ENCODE assay signal across 14 cellular contexts in genomic region chrX:136202889-136203288, GRCh38. TPM values are rescaled to one million over a fixed set of nuclear protein-coding genes. Genes with fewer than 3 reads are reported as not detected.
DNase-seq lines count a peak whose midpoint lies in the region; ATAC-seq and TF ChIP-seq lines count a peak whose summit lies in the region.
"Had no signal": no experiment of that assay in that cellular context is flagged by ENCODE, and none has a peak within 500 bp of the region (broad histone marks: within the 10 kb centered on the region; RNA-seq: fewer than 3 reads in every experiment).

No MANE protein-coding gene starts in this region.

- H3K4me2 ChIP-seq in SK-N-SH: no peak overlapping the region

- no peaks in the 10 kb centered on the region for H3K27me3 Mint-ChIP-seq in endothelial cell (ENCODE audit: unreplicated experiment)

- H3K4me1 ChIP-seq in SK-N-SH (ENCODE audit: control insufficient read depth in 1 of 2, insufficient read depth in 2 of 2, low read depth in 1 of 2, low read length in 1 of 2): no peaks in the 10 kb centered on the region; a peak in 1 of 4 replicates
- H3K4me1 ChIP-seq in suprapubic skin: peaks cover 5% of the 10 kb centered on the region

- H2AFZ ChIP-seq in SK-N-SH (ENCODE audit: low read depth): no peak overlapping the region

- no peak overlapping the region for H3K27ac Mint-ChIP-seq in endothelial cell (ENCODE audit: unreplicated experiment)

- H4K20me1 ChIP-seq in SK-N-SH (ENCODE audit: insufficient read depth): no peaks in the 10 kb centered on the region

- H3K9me3 ChIP-seq in SK-N-SH (no peaks in the 10 kb centered on the region), suprapubic skin (no peaks in the 10 kb centered on the region)
- H3K9me3 ChIP-seq: adrenal gland, MG63 had no signal

- POLR2A ChIA-PET in SK-N-SH (lab: Yijun Ruan, JAX): no interaction called here

- H3K4me3 Mint-ChIP-seq in endothelial cell (ENCODE audit: unreplicated experiment): no peak overlapping the region

- no peaks in the 10 kb centered on the region for H3F3A ChIP-seq in SK-N-SH (replicated peaks; ENCODE audit: insufficient read depth)

- H3K27me3 ChIP-seq in SK-N-SH (ENCODE audit: insufficient read depth): no peaks in the 10 kb centered on the region; the same call in 1 of the 2 replicates
- no peaks in the 10 kb centered on the region for H3K27me3 ChIP-seq in suprapubic skin
- H3K27me3 ChIP-seq: MG63 had no signal

- no peaks in the 10 kb centered on the region for H3K9me2 ChIP-seq in SK-N-SH

- no peaks in the 10 kb centered on the region for H3K79me2 ChIP-seq in SK-N-SH (ENCODE audit: insufficient read depth)

- no peak for ATAC-seq in SK-N-SH treated with all-trans-retinoic acid at 6 μM for 48 hours
- ATAC-seq in HG03095 (IDR thresholded peaks at IDR 0.05; ENCODE audit: unreplicated experiment): no peak

- no peak overlapping the region for H3K9ac ChIP-seq in SK-N-SH

- no peaks in the 10 kb centered on the region for H3K36me3 Mint-ChIP-seq in endothelial cell (ENCODE audit: low read depth, unreplicated experiment)

- no peak for DNase-seq in SK-N-SH
- DNase-seq in amniotic epithelial cell (ENCODE audit: low read depth): peak; percentile 78
- DNase-seq in kidney glomerular epithelial cell (lab: John Stamatoyannopoulos, UW): peak; percentile 31
- DNase-seq in suprapubic skin (ENCODE audit: low spot score in 2 of 2): no peak
- no peak for DNase-seq in MV-4-11 (lab: John Stamatoyannopoulos, UW)
- DNase-seq in endothelial cell (ENCODE audit: low spot score): no peak
- DNase-seq: adrenal gland; DMS79 treated with DMSO at 0.1 percent for 48 hours; effector CD8-positive, alpha-beta T cell; MG63; NCI-H2171; substantia nigra had no signal

- H3K36me3 ChIP-seq in SK-N-SH (replicated peaks in 1 of 2; ENCODE audit: control insufficient read depth in 1 of 2, insufficient read depth in 2 of 2, low read length in 1 of 2): peaks cover 0 to 8% of the 10 kb centered on the region in 2 experiments
- H3K36me3 ChIP-seq in suprapubic skin: peaks cover 5% of the 10 kb centered on the region
- H3K36me3 ChIP-seq: MG63 had no signal

- TF ChIP-seq CTCF in SK-N-SH (IDR thresholded peaks at IDR 0.05): no peak
- no peak for TF ChIP-seq CTCF in suprapubic skin (IDR thresholded peaks at IDR 0.05)
- no peak for TF ChIP-seq CTCF in endothelial cell (IDR thresholded peaks at IDR 0.05; ENCODE audit: unreplicated experiment)

- CTCF ChIA-PET in SK-N-SH (lab: Yijun Ruan, JAX): interaction anchor here (0.6 to 1.4 kb wide), 3 partner anchors 11 to 492 kb away, joined by 3 to 5 read pairs (median 3); no protein-coding TSS in a partner anchor

- H3K4me3 ChIP-seq in SK-N-SH (ENCODE audit: low read depth in 2 of 2, low read length in 1 of 2) (no peak overlapping the region), suprapubic skin (no peak overlapping the region)
- H3K4me3 ChIP-seq: adrenal gland, MG63 had no signal

- no peaks in the 10 kb centered on the region for H3K9me3 Mint-ChIP-seq in endothelial cell (ENCODE audit: unreplicated experiment)

- no peak for TF ChIP-seq RAD21 in SK-N-SH (IDR thresholded peaks at IDR 0.05; ENCODE audit: low read length)

- TF ChIP-seq POLR2A in suprapubic skin (IDR thresholded peaks at IDR 0.05): no peak

- no peak for TF ChIP-seq EP300 in SK-N-SH (IDR thresholded peaks at IDR 0.05; ENCODE audit: borderline replicate concordance in 1 of 2, low read depth in 1 of 2, low read length in 1 of 2)
- no peak for TF ChIP-seq EP300 in suprapubic skin (IDR thresholded peaks at IDR 0.05)

- WGBS in SK-N-SH (ENCODE audit: low lambda C conversion rate): 45% methylated on average over 5 of the region's 5 CpGs
- WGBS in suprapubic skin: 62% methylated on average over 5 of the region's 5 CpGs

- no peaks in the 10 kb centered on the region for H3K4me1 Mint-ChIP-seq in endothelial cell (ENCODE audit: unreplicated experiment)

- no peak overlapping the region for H3K27ac ChIP-seq in SK-N-SH (ENCODE audit: low read depth in 2 of 2, low read length in 1 of 2)
- peak overlapping the region; percentile 45 for H3K27ac ChIP-seq in suprapubic skin

TF ChIP-seq in SK-N-SH treated with all-trans-retinoic acid at 6 μM for 48 hours, 23 proteins besides CTCF, POLR2A, EP300 and RAD21:
- TF ChIP-seq ESRRG (CRISPR knock-in tag; IDR thresholded peaks at IDR 0.05) (no peak), TCF4 (CRISPR knock-in tag; IDR thresholded peaks at IDR 0.05; ENCODE audit: borderline replicate concordance) (no peak), ZC3H10 (CRISPR knock-in tag; IDR thresholded peaks at IDR 0.05) (no peak), ISL1 (CRISPR knock-in tag; IDR thresholded peaks at IDR 0.05) (peak; percentile 76), OSR1 (CRISPR knock-in tag; IDR thresholded peaks at IDR 0.05) (no peak)

TF ChIP-seq in SK-N-SH, 30 proteins besides CTCF, POLR2A, EP300 and RAD21:
- TF ChIP-seq GATA2 (CRISPR knock-in tag; IDR thresholded peaks at IDR 0.05): no peak
- TF ChIP-seq MEF2A (IDR thresholded peaks at IDR 0.05; ENCODE audit: borderline replicate concordance, low read depth): no peak
- no peak for TF ChIP-seq SIN3A (IDR thresholded peaks at IDR 0.05; ENCODE audit: borderline replicate concordance, low read depth, low read length)
- TF ChIP-seq TAF1 (IDR thresholded peaks at IDR 0.05; ENCODE audit: borderline replicate concordance, low read depth, low read length): no peak

RNA-seq across cellular contexts. Expression of gene MAP7D3, which starts 48.3 kb away (rescaled TPM):
- polyA plus RNA-seq in SK-N-SH (2012; rRNA removed): 5.8 and 6.7 TPM in 2 replicates
- polyA plus RNA-seq in SK-N-SH (2012; cell fraction: cytosol; rRNA removed): 6.4 and 7.3 TPM in 2 replicates
- polyA plus RNA-seq in SK-N-SH (2012; cell fraction: nucleus; rRNA removed): 8.1 and 10.3 TPM in 2 replicates
- total RNA-seq in suprapubic skin (10 to 100 TPM in 1 of 4 donors, 1 to 10 TPM in 3; 4.3 to 10.2 (median 7.6) TPM), endothelial cell (ENCODE audit: unreplicated experiment) (6.6 TPM)

RNA-seq across cellular contexts. Expression of gene FHL1, which starts 55.6 kb away (rescaled TPM):
- 57.8 and 71.6 TPM in 2 replicates for polyA plus RNA-seq in SK-N-SH (2012; rRNA removed)
- 62.3 and 69.9 TPM in 2 replicates for polyA plus RNA-seq in SK-N-SH (2012; cell fraction: cytosol; rRNA removed)
- 85.6 and 123 TPM in 2 replicates for polyA plus RNA-seq in SK-N-SH (2012; cell fraction: nucleus; rRNA removed)
- total RNA-seq in suprapubic skin (100 to 1,000 TPM in 2 of 4 donors, 10 to 100 TPM in 2; 64.1 to 225 (median 86.5) TPM), endothelial cell (ENCODE audit: unreplicated experiment) (5.6 TPM)

Comparison
In these comparisons a context has a peak if more than half of its experiments do, and no peak if none do; other contexts are left out.
1. DNase-seq: peak in amniotic epithelial cell (single experiment) and kidney glomerular epithelial cell (single experiment); none in SK-N-SH (single experiment), suprapubic skin (0 of 2), MV-4-11 (single experiment) and endothelial cell (single experiment).